1 cellular context compared by ENCODE assay signal in the genomic region with DNA sequence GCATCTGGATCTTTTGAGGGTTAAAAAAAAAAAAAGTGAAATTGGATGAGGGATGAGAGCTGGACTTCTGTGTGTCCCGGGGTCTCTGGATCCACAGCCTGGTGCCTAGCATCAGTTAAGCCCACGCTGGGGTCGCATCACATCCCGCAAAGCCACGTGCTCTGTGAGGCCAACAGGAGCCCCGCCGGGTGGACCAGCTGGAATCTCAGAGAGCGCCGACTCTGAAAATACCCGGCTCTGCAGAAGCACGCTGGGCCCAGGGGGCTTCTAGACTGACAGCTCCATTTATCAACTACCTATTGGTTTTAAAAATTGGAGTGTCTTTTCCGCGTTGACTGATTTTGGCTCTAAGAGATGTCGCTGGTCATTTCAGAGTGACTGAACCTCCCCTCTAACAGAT.
TF ChIP-seq lines count a peak whose summit lies in the region.

No MANE protein-coding gene starts in this region.

TF ChIP-seq in K562, 482 proteins besides CTCF, POLR2A, EP300 and RAD21:
- TF ChIP-seq, protein P1, sequence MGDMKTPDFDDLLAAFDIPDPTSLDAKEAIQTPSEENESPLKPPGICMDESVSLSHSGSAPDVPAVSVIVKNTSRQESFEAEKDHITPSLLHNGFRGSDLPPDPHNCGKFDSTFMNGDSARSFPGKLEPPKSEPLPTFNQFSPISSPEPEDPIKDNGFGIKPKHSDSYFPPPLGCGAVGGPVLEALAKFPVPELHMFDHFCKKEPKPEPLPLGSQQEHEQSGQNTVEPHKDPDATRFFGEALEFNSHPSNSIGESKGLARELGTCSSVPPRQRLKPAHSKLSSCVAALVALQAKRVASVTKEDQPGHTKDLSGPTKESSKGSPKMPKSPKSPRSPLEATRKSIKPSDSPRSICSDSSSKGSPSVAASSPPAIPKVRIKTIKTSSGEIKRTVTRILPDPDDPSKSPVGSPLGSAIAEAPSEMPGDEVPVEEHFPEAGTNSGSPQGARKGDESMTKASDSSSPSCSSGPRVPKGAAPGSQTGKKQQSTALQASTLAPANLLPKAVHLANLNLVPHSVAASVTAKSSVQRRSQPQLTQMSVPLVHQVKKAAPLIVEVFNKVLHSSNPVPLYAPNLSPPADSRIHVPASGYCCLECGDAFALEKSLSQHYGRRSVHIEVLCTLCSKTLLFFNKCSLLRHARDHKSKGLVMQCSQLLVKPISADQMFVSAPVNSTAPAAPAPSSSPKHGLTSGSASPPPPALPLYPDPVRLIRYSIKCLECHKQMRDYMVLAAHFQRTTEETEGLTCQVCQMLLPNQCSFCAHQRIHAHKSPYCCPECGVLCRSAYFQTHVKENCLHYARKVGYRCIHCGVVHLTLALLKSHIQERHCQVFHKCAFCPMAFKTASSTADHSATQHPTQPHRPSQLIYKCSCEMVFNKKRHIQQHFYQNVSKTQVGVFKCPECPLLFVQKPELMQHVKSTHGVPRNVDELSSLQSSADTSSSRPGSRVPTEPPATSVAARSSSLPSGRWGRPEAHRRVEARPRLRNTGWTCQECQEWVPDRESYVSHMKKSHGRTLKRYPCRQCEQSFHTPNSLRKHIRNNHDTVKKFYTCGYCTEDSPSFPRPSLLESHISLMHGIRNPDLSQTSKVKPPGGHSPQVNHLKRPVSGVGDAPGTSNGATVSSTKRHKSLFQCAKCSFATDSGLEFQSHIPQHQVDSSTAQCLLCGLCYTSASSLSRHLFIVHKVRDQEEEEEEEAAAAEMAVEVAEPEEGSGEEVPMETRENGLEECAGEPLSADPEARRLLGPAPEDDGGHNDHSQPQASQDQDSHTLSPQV (IDR thresholded peaks at IDR 0.05) = peak; percentile 40
- 0 out of 2 replicates have a peak, but pooled peaks have one; percentile 29 for TF ChIP-seq L3MBTL2 (IDR thresholded peaks at IDR 0.05)
- 0 out of 2 replicates have a peak, but pooled peaks have one; percentile 34 for TF ChIP-seq MGA (IDR thresholded peaks at IDR 0.05)
- TF ChIP-seq ZBTB7A (IDR thresholded peaks at IDR 0.05; ENCODE audit: borderline replicate concordance, control insufficient read depth, low read depth, low read length) = peak; percentile 3; the same call in 1 of the 2 replicates
